ENCODE assay signal across 23 cellular contexts in the genomic region with DNA sequence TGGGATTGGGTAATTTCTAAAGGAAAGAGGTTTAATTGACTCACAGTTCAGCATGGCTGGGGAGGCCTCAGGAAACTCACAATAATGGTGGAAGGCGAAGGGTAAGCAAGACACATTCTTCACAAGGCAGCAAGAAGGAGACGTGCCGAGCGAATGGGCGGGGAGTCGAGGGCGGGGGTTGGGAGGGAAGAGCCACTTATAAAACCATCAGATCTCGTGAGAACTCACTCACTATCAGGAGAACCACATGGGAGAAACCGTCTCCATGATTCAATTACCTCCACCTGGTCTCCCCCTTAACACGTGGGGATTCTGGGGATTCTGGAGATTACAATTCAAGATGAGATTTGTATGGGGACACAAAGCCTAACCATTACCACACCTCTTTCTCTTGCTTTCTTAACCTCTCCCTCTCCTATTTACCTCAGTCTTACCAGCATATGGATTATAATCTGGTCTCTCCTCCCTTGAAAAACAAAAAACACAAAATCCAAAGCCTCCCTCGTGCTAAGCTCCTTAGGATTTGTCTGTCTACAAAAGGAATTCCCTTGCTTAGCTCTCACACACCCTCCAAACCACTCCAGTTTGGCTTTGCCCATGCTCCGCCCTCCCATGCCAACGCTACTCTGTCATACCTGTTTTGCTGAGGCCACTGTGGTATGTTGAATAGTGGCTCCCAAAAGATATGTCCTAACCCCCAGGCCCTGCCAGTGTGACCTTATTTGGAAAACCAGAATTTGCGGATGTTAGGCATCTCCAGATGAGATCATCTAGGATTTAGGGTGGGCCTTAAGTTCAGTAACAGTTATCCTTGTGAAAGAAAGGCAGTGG. TPM values are rescaled to one million over a fixed set of nuclear protein-coding genes. Genes with fewer than 3 reads are reported as not detected.
A peak's percentile ranks its signal among the peaks of the same experiment; 100 is the strongest.
DNase-seq lines count a peak whose midpoint lies in the region; ATAC-seq, FAIRE-seq and TF ChIP-seq lines count a peak whose summit lies in the region.
"Had no signal": no experiment of that assay in that cellular context is flagged by ENCODE, and none has a peak within 500 bp of the region (broad histone marks: within the 10 kb centered on the region; RNA-seq: fewer than 3 reads in every experiment).

No MANE protein-coding gene starts in this region.

- no peaks in the 10 kb centered on the region for H3K27me3 ChIP-seq in trophoblast cell (ENCODE audit: insufficient read depth, low read length)
- H3K27me3 ChIP-seq: cardiac muscle cell, ovary, uterus had no signal

- H3K27ac Mint-ChIP-seq in endothelial cell (ENCODE audit: unreplicated experiment), result no peak overlapping the region
- H3K27ac Mint-ChIP-seq: activated CD8-positive, alpha-beta memory T cell treated with anti-CD3 and anti-CD28 coated beads, Interleukin-2, amount 10 ng/mL, durations not matched to agents 7 days and 5 days; activated T-helper 17 cell treated with anti-CD3 and anti-CD28 coated beads, Interleukin-2, amount 50 U/mL, for 72 hours had no signal

- H2BK120ac ChIP-seq in trophoblast cell (ENCODE audit: insufficient read depth, low read length, poor library complexity), result no peak overlapping the region

- peak overlapping the region; percentile 30 for H3K4me3 Mint-ChIP-seq in endothelial cell (ENCODE audit: unreplicated experiment)
- H3K4me3 Mint-ChIP-seq: activated CD8-positive, alpha-beta memory T cell treated with anti-CD3 and anti-CD28 coated beads, Interleukin-2, amount 10 ng/mL, durations not matched to agents 7 days and 5 days; activated T-helper 17 cell treated with anti-CD3 and anti-CD28 coated beads, Interleukin-2, amount 50 U/mL, for 72 hours; naive thymus-derived CD4-positive, alpha-beta T cell; stimulated activated naive CD8-positive, alpha-beta T cell treated with anti-CD3 and anti-CD28 coated beads, Interleukin-15, amount 100 ng/mL, for 72 hours had no signal

- peaks cover 2 to 8% of the 10 kb centered on the region in 2 experiments for H3K4me1 ChIP-seq in trophoblast cell (ENCODE audit: control insufficient read depth in 1 of 2, insufficient read depth in 2 of 2, low read length in 2 of 2)
- H3K4me1 ChIP-seq: SJCRH30, uterus had no signal

- H4K91ac ChIP-seq in trophoblast cell (ENCODE audit: low read depth, low read length), result no peak overlapping the region

- H3K18ac ChIP-seq in trophoblast cell (ENCODE audit: low read length), result no peak overlapping the region

- no peaks in the 10 kb centered on the region for H3K36me3 ChIP-seq in trophoblast cell (ENCODE audit: control insufficient read depth in 1 of 2, insufficient read depth in 2 of 2, low read length in 2 of 2)
- H3K36me3 ChIP-seq: cardiac muscle cell, ovary, SJCRH30, uterus had no signal

- H3K4me2 ChIP-seq in trophoblast cell (ENCODE audit: low read length), result no peak overlapping the region

- H3K9me3 ChIP-seq in trophoblast cell (ENCODE audit: insufficient read depth, low read depth, low read length), result no peaks in the 10 kb centered on the region
- H3K9me3 ChIP-seq: ovary, SJCRH30, uterus had no signal

- no peak overlapping the region for H2AFZ ChIP-seq in trophoblast cell (ENCODE audit: insufficient read depth, low read length, poor library complexity)

- TF ChIP-seq CTCF in endothelial cell (IDR thresholded peaks at IDR 0.05; ENCODE audit: unreplicated experiment), result no peak

- ATAC-seq in HG03135 (IDR thresholded peaks at IDR 0.05; ENCODE audit: unreplicated experiment), result no peak
- ATAC-seq: activated CD4-positive, CD25-positive, alpha-beta regulatory T cell treated with anti-CD3 and anti-CD28 coated beads, Interleukin-2, amount 50 U/mL, for 24 hours; activated CD8-positive, alpha-beta memory T cell treated with anti-CD3 and anti-CD28 coated beads, Interleukin-2, amount 10 ng/mL, durations not matched to agents 7 days and 5 days; activated T-helper 17 cell treated with anti-CD3 and anti-CD28 coated beads, Interleukin-2, amount 50 U/mL, for 72 hours; naive thymus-derived CD4-positive, alpha-beta T cell; stimulated activated naive CD8-positive, alpha-beta T cell treated with anti-CD3 and anti-CD28 coated beads, Interleukin-15, amount 100 ng/mL, for 72 hours had no signal

- WGBS in trophoblast cell (ENCODE audit: extremely low coverage, insufficient coverage, insufficient read length), result no CpG with 5 or more reads among the region's 14 CpGs

- H2BK5ac ChIP-seq in trophoblast cell (ENCODE audit: low read depth, low read length, poor library complexity), result no peak overlapping the region

- peak overlapping the region; percentile 33 for H4K8ac ChIP-seq in trophoblast cell (ENCODE audit: low read depth, low read length)

- H2BK12ac ChIP-seq in trophoblast cell (ENCODE audit: low read length), result no peak overlapping the region

- no peak overlapping the region for H3K4me3 ChIP-seq in trophoblast cell (ENCODE audit: low read depth, low read length)
- H3K4me3 ChIP-seq: cardiac muscle cell, ovary, SJCRH30, uterus had no signal

- H3K79me2 ChIP-seq in trophoblast cell (ENCODE audit: control insufficient read depth, insufficient read depth, low read length, poor library complexity), result no peaks in the 10 kb centered on the region

- no peaks in the 10 kb centered on the region for H3K79me1 ChIP-seq in trophoblast cell (ENCODE audit: low read length)

- H3K4ac ChIP-seq in trophoblast cell (ENCODE audit: low read depth, low read length), result no peak overlapping the region

- FAIRE-seq in GM19239 (lab: Jason Lieb, UNC), result no peak

- H3K27ac ChIP-seq in trophoblast cell (ENCODE audit: low read depth, low read length), result no peak overlapping the region
- H3K27ac ChIP-seq: cardiac muscle cell, ovary, SJCRH30, uterus had no signal

- H3K4me1 Mint-ChIP-seq in endothelial cell (ENCODE audit: unreplicated experiment), result peaks cover 4% of the 10 kb centered on the region
- H3K4me1 Mint-ChIP-seq: activated CD8-positive, alpha-beta memory T cell treated with anti-CD3 and anti-CD28 coated beads, Interleukin-2, amount 10 ng/mL, durations not matched to agents 7 days and 5 days; activated T-helper 17 cell treated with anti-CD3 and anti-CD28 coated beads, Interleukin-2, amount 50 U/mL, for 72 hours; stimulated activated naive CD8-positive, alpha-beta T cell treated with anti-CD3 and anti-CD28 coated beads, Interleukin-15, amount 100 ng/mL, for 72 hours had no signal

- H2AK5ac ChIP-seq in trophoblast cell (ENCODE audit: low read length), result no peak overlapping the region

- DNase-seq in EL (peak; percentile 44), NCI-H82 (lab: John Stamatoyannopoulos, UW) (peak; percentile 94), endothelial cell (ENCODE audit: low spot score) (no peak), trophoblast cell (peak; percentile 22 to 54), GM19240 (ENCODE audit: insufficient read length, low spot score) (no peak), DMS 273 treated with DMSO at 0.1 percent for 48 hours (lab: John Stamatoyannopoulos, UW) (no peak), GM19239 (ENCODE audit: insufficient read length, low spot score) (no peak)
- DNase-seq: activated CD8-positive, alpha-beta memory T cell treated with anti-CD3 and anti-CD28 coated beads, Interleukin-2, amount 10 ng/mL, durations not matched to agents 7 days and 5 days; DND-41; glutamatergic neuron; naive thymus-derived CD4-positive, alpha-beta T cell; NCI-H187 treated with DMSO at 0.1 percent for 48 hours; NCI-H345; ovary; SJCRH30; stimulated activated CD4-positive, alpha-beta T cell treated with anti-CD3 and anti-CD28 coated beads, Interleukin-2, amount 100 ng/mL, for 24 hours; stimulated activated naive CD8-positive, alpha-beta T cell treated with anti-CD3 and anti-CD28 coated beads, Interleukin-15, amount 100 ng/mL, for 72 hours; uterus had no signal

- no peaks in the 10 kb centered on the region for H3K27me3 Mint-ChIP-seq in endothelial cell (ENCODE audit: unreplicated experiment)
- H3K27me3 Mint-ChIP-seq: activated T-helper 17 cell treated with anti-CD3 and anti-CD28 coated beads, Interleukin-2, amount 50 U/mL, for 72 hours had no signal

- no peak overlapping the region for H3K9ac ChIP-seq in trophoblast cell (ENCODE audit: low read length)

- no peak overlapping the region for H3K23ac ChIP-seq in trophoblast cell (ENCODE audit: low read length)

- no peak overlapping the region for H4K12ac ChIP-seq in trophoblast cell (ENCODE audit: low read depth, low read length)

- H3K9me3 Mint-ChIP-seq in endothelial cell (ENCODE audit: unreplicated experiment), result no peaks in the 10 kb centered on the region
- H3K9me3 Mint-ChIP-seq: activated T-helper 17 cell treated with anti-CD3 and anti-CD28 coated beads, Interleukin-2, amount 50 U/mL, for 72 hours; naive thymus-derived CD4-positive, alpha-beta T cell; stimulated activated naive CD8-positive, alpha-beta T cell treated with anti-CD3 and anti-CD28 coated beads, Interleukin-15, amount 100 ng/mL, for 72 hours had no signal

- H3K14ac ChIP-seq in trophoblast cell (ENCODE audit: low read length), result no peak overlapping the region

- no peaks in the 10 kb centered on the region for H3K36me3 Mint-ChIP-seq in endothelial cell (ENCODE audit: low read depth, unreplicated experiment)
- H3K36me3 Mint-ChIP-seq: activated CD8-positive, alpha-beta memory T cell treated with anti-CD3 and anti-CD28 coated beads, Interleukin-2, amount 10 ng/mL, durations not matched to agents 7 days and 5 days; naive thymus-derived CD4-positive, alpha-beta T cell had no signal

RNA-seq across cellular contexts. Expression of a gene that starts 19.6 kb away (rescaled TPM):
- 0.28 TPM for total RNA-seq in endothelial cell (ENCODE audit: unreplicated experiment)
- polyA plus RNA-seq in trophoblast cell (2013), result 0.05 and 0.21 TPM in 2 replicates
- total RNA-seq: activated CD8-positive, alpha-beta memory T cell treated with anti-CD3 and anti-CD28 coated beads, Interleukin-2, amount 10 ng/mL, durations not matched to agents 7 days and 5 days; activated T-helper 17 cell treated with anti-CD3 and anti-CD28 coated beads, Interleukin-2, amount 50 U/mL, for 72 hours; cardiac muscle cell; lower leg skin had no signal
- polyA plus RNA-seq: naive thymus-derived CD4-positive, alpha-beta T cell had no signal

Comparison
In these comparisons a context has a peak if more than half of its experiments do, and no peak if none do; other contexts are left out.
1. DNase-seq: peak in EL (single experiment), NCI-H82 (single experiment) and trophoblast cell (2 of 2); none in endothelial cell (single experiment), GM19240 (single experiment), DMS 273 treated with DMSO at 0.1 percent for 48 hours (single experiment) and GM19239 (single experiment).